In genomic region chrX:66013195-66013816, GRCh38 we compare ENCODE assay signal across 11 cellular contexts. TPM values are rescaled to one million over a fixed set of nuclear protein-coding genes. Genes with fewer than 3 reads are reported as not detected.
DNase-seq lines count a peak whose midpoint lies in the region; ATAC-seq and TF ChIP-seq lines count a peak whose summit lies in the region.
"Had no signal": no experiment of that assay in that cellular context is flagged by ENCODE, and none has a peak within 500 bp of the region (broad histone marks: within the 10 kb centered on the region; RNA-seq: fewer than 3 reads in every experiment).

No MANE protein-coding gene starts in this region.

- no peak overlapping the region for H3K27ac ChIP-seq in uterus

- intact Hi-C loops in uterus (cut with DNase I; ENCODE audit: low total_unique reads), result no loop called here

- TF ChIP-seq CTCF in uterus (IDR thresholded peaks at IDR 0.05), result no peak

- H3K36me3 ChIP-seq in uterus, result no peaks in the 10 kb centered on the region

- H3K4me1 ChIP-seq in uterus, result no peaks in the 10 kb centered on the region

- TF ChIP-seq POLR2A in GM18505 (IDR thresholded peaks at IDR 0.05; ENCODE audit: borderline replicate concordance, extremely low read depth, insufficient read depth, insufficient read length) (no peak), uterus (IDR thresholded peaks at IDR 0.05) (no peak)

- H3K9me3 ChIP-seq in uterus, result no peaks in the 10 kb centered on the region

- peak; percentile 85 for DNase-seq in SIG-M5 (lab: John Stamatoyannopoulos, UW)
- DNase-seq in midbrain (lab: John Stamatoyannopoulos, UW), result peak; percentile 54
- no peak for DNase-seq in iPS-NIHi7 (ENCODE audit: extremely low spot score)
- DNase-seq in activated gamma-delta T cell (lab: John Stamatoyannopoulos, UW), result no peak
- no peak for DNase-seq in uterus
- DNase-seq: activated T-cell treated with anti-CD3 and anti-CD28 coated beads, Interleukin-2, amount 50 U/mL, for 1 hour; DMS79 had no signal

- no peak overlapping the region for H3K4me3 ChIP-seq in uterus

- peak; percentile 33 for ATAC-seq in GM18505 (IDR thresholded peaks at IDR 0.05; ENCODE audit: unreplicated experiment)
- peak; percentile 28 for ATAC-seq in HG02852 (IDR thresholded peaks at IDR 0.05; ENCODE audit: unreplicated experiment)
- no peak for ATAC-seq in GM21423 (IDR thresholded peaks at IDR 0.05; ENCODE audit: unreplicated experiment)

- no peaks in the 10 kb centered on the region for H3K27me3 ChIP-seq in uterus

RNA-seq across cellular contexts. Expression of gene VSIG4, which starts 26.6 kb away (rescaled TPM):
- total RNA-seq in uterus, result 100 to 1,000 TPM in 1 of 4 donors, 10 to 100 TPM in 3; 13.4 to 120 (median 16.7) TPM
- total RNA-seq: M059J had no signal

Comparison
In these comparisons a context has a peak if more than half of its experiments do, and no peak if none do; other contexts are left out.
1. DNase-seq: peak in SIG-M5 (single experiment) and midbrain (single experiment); none in iPS-NIHi7 (single experiment), activated gamma-delta T cell (single experiment) and uterus (0 of 2).